In genomic region chr1:117059678-117060440, GRCh38 we compare ENCODE assay signal across 1 cellular context.
TF ChIP-seq lines count a peak whose summit lies in the region.

TSS of gene TTF2 (plus strand) at chr1:117060326. CDS start at chr1:117060347, 21 bp downstream.

TF ChIP-seq in HepG2, 621 proteins besides CTCF, POLR2A, EP300 and RAD21 (continued from another document and continues in another):
- TF ChIP-seq SNAPC5 (CRISPR knock-in tag; IDR thresholded peaks at IDR 0.05; ENCODE audit: borderline replicate concordance), result no peak
- TF ChIP-seq ZNF274 (CRISPR knock-in tag; IDR thresholded peaks at IDR 0.05), result no peak
- TF ChIP-seq ZNF639 (CRISPR knock-in tag; conservative IDR thresholded peaks at IDR 0.05), result no peak
- peak; percentile 95 for TF ChIP-seq HBP1 (CRISPR knock-in tag; IDR thresholded peaks at IDR 0.05; ENCODE audit: low read depth)
- TF ChIP-seq CREM (IDR thresholded peaks at IDR 0.05), result peak; percentile 48
- no peak for TF ChIP-seq CREM (CRISPR knock-in tag; IDR thresholded peaks at IDR 0.05)
- peak; percentile 19; the same call in 1 of the 2 replicates for TF ChIP-seq ZNF280B (CRISPR knock-in tag; IDR thresholded peaks at IDR 0.05; ENCODE audit: borderline replicate concordance)
- TF ChIP-seq ZBTB20 (CRISPR knock-in tag; IDR thresholded peaks at IDR 0.05; ENCODE audit: borderline replicate concordance, low read depth), result no peak
- TF ChIP-seq ZSCAN30 (CRISPR knock-in tag; IDR thresholded peaks at IDR 0.05), result no peak
- TF ChIP-seq SIN3A (IDR thresholded peaks at IDR 0.05; ENCODE audit: borderline replicate concordance, low read depth, low read length), result peak; percentile 100
- peak; percentile 96 for TF ChIP-seq E2F5 (CRISPR knock-in tag; conservative IDR thresholded peaks at IDR 0.05)
- TF ChIP-seq CSRNP1 (CRISPR knock-in tag; IDR thresholded peaks at IDR 0.05), result no peak; the same call in 1 of the 2 replicates
- TF ChIP-seq, protein P1, sequence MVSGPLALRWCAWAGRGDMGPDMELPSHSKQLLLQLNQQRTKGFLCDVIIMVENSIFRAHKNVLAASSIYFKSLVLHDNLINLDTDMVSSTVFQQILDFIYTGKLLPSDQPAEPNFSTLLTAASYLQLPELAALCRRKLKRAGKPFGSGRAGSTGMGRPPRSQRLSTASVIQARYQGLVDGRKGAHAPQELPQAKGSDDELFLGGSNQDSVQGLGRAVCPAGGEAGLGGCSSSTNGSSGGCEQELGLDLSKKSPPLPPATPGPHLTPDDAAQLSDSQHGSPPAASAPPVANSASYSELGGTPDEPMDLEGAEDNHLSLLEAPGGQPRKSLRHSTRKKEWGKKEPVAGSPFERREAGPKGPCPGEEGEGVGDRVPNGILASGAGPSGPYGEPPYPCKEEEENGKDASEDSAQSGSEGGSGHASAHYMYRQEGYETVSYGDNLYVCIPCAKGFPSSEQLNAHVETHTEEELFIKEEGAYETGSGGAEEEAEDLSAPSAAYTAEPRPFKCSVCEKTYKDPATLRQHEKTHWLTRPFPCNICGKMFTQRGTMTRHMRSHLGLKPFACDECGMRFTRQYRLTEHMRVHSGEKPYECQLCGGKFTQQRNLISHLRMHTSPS (CRISPR knock-in tag; IDR thresholded peaks at IDR 0.05; ENCODE audit: low read depth), result no peak
- peak; percentile 98 for TF ChIP-seq TFDP2 (CRISPR knock-in tag; IDR thresholded peaks at IDR 0.05)
- TF ChIP-seq SNAPC2 (CRISPR knock-in tag; IDR thresholded peaks at IDR 0.05), result no peak
- TF ChIP-seq FOXO4 (CRISPR knock-in tag; conservative IDR thresholded peaks at IDR 0.05), result no peak
- TF ChIP-seq PHB2 (IDR thresholded peaks at IDR 0.05; ENCODE audit: partially characterized antibody), result no peak
- peak; percentile 65 for TF ChIP-seq RBFOX2 (IDR thresholded peaks at IDR 0.05; ENCODE audit: low read depth, low read length)
- TF ChIP-seq KLF11 (CRISPR knock-in tag; IDR thresholded peaks at IDR 0.05), result no peak
- no peak for TF ChIP-seq AHR (CRISPR knock-in tag; IDR thresholded peaks at IDR 0.05)
- no peak for TF ChIP-seq ZNF792 (CRISPR knock-in tag; IDR thresholded peaks at IDR 0.05)
- no peak for TF ChIP-seq ZBTB43 (CRISPR knock-in tag; conservative IDR thresholded peaks at IDR 0.05)
- TF ChIP-seq, protein P2, sequence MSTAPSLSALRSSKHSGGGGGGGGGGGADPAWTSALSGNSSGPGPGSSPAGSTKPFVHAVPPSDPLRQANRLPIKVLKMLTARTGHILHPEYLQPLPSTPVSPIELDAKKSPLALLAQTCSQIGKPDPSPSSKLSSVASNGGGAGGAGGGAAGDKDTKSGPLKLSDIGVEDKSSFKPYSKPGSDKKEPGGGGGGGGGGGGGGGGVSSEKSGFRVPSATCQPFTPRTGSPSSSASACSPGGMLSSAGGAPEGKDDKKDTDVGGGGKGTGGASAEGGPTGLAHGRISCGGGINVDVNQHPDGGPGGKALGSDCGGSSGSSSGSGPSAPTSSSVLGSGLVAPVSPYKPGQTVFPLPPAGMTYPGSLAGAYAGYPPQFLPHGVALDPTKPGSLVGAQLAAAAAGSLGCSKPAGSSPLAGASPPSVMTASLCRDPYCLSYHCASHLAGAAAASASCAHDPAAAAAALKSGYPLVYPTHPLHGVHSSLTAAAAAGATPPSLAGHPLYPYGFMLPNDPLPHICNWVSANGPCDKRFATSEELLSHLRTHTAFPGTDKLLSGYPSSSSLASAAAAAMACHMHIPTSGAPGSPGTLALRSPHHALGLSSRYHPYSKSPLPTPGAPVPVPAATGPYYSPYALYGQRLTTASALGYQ (CRISPR knock-in tag; IDR thresholded peaks at IDR 0.05), result no peak
- peak; percentile 19 for TF ChIP-seq KDM2A (CRISPR knock-in tag; IDR thresholded peaks at IDR 0.05; ENCODE audit: borderline replicate concordance, low read depth)
- no peak for TF ChIP-seq MED1 (CRISPR knock-in tag; IDR thresholded peaks at IDR 0.05)
- TF ChIP-seq CCAR2 (optimal IDR thresholded peaks at IDR 0.05; ENCODE audit: low read depth, low read length), result no peak
- TF ChIP-seq RBM39 (IDR thresholded peaks at IDR 0.05; ENCODE audit: low read depth, low read length, poor library complexity, severe bottlenecking), result no peak
- TF ChIP-seq GATAD1 (CRISPR knock-in tag; IDR thresholded peaks at IDR 0.05), result no peak
- TF ChIP-seq, protein P3, sequence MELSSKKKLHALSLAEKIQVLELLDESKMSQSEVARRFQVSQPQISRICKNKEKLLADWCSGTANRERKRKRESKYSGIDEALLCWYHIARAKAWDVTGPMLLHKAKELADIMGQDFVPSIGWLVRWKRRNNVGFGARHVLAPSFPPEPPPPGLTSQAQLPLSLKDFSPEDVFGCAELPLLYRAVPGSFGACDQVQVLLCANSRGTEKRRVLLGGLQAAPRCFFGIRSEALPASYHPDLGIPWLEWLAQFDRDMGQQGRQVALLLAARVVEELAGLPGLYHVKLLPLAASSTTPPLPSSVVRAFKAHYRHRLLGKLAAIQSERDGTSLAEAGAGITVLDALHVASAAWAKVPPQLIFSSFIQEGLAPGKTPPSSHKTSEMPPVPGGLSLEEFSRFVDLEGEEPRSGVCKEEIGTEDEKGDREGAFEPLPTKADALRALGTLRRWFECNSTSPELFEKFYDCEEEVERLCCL (CRISPR knock-in tag; IDR thresholded peaks at IDR 0.05; ENCODE audit: borderline replicate concordance), result no peak
- TF ChIP-seq ZNF589 (CRISPR knock-in tag; conservative IDR thresholded peaks at IDR 0.05), result peak; percentile 58; the same call in 1 of the 2 replicates
- TF ChIP-seq ZNF841 (CRISPR knock-in tag; IDR thresholded peaks at IDR 0.05; ENCODE audit: borderline replicate concordance), result no peak
- TF ChIP-seq, protein P4, sequence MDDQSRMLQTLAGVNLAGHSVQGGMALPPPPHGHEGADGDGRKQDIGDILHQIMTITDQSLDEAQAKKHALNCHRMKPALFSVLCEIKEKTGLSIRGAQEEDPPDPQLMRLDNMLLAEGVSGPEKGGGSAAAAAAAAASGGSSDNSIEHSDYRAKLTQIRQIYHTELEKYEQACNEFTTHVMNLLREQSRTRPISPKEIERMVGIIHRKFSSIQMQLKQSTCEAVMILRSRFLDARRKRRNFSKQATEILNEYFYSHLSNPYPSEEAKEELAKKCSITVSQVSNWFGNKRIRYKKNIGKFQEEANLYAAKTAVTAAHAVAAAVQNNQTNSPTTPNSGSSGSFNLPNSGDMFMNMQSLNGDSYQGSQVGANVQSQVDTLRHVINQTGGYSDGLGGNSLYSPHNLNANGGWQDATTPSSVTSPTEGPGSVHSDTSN (CRISPR knock-in tag; IDR thresholded peaks at IDR 0.05; ENCODE audit: borderline replicate concordance), result no peak
- TF ChIP-seq CBFB (CRISPR knock-in tag; IDR thresholded peaks at IDR 0.05), result 0 out of 2 replicates have a peak, but pooled peaks have one; percentile 17
- TF ChIP-seq ZNF780A (CRISPR knock-in tag; IDR thresholded peaks at IDR 0.05), result no peak
- TF ChIP-seq ZNF670 (CRISPR knock-in tag; IDR thresholded peaks at IDR 0.05; ENCODE audit: borderline replicate concordance), result no peak
- no peak for TF ChIP-seq HMGA1 (CRISPR knock-in tag; conservative IDR thresholded peaks at IDR 0.05)
- peak; percentile 6; the same call in 1 of the 2 replicates for TF ChIP-seq FOXC1 (CRISPR knock-in tag; IDR thresholded peaks at IDR 0.05; ENCODE audit: borderline replicate concordance)
- TF ChIP-seq NFIB (CRISPR knock-in tag; IDR thresholded peaks at IDR 0.05; ENCODE audit: borderline replicate concordance), result no peak
- no peak for TF ChIP-seq SETDB1 (CRISPR knock-in tag; IDR thresholded peaks at IDR 0.05; ENCODE audit: borderline replicate concordance)
- no peak for TF ChIP-seq ZFP36L2 (CRISPR knock-in tag; IDR thresholded peaks at IDR 0.05)
- no peak for TF ChIP-seq ZNF138 (CRISPR knock-in tag; IDR thresholded peaks at IDR 0.05; ENCODE audit: low read depth)
- TF ChIP-seq SALL2 (CRISPR knock-in tag; IDR thresholded peaks at IDR 0.05), result no peak
- TF ChIP-seq, protein P5, sequence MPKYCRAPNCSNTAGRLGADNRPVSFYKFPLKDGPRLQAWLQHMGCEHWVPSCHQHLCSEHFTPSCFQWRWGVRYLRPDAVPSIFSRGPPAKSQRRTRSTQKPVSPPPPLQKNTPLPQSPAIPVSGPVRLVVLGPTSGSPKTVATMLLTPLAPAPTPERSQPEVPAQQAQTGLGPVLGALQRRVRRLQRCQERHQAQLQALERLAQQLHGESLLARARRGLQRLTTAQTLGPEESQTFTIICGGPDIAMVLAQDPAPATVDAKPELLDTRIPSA (CRISPR knock-in tag; IDR thresholded peaks at IDR 0.05; ENCODE audit: borderline replicate concordance), result no peak
- peak; percentile 51; the same call in 1 of the 2 replicates for TF ChIP-seq ZBTB7B (CRISPR knock-in tag; IDR thresholded peaks at IDR 0.05)
- 0 out of 2 replicates have a peak, but pooled peaks have one; percentile 16 for TF ChIP-seq NR2F6 (IDR thresholded peaks at IDR 0.05)
- no peak for TF ChIP-seq NR2F6 (CRISPR knock-in tag; IDR thresholded peaks at IDR 0.05)
- TF ChIP-seq POGZ (CRISPR knock-in tag; IDR thresholded peaks at IDR 0.05), result peak; percentile 49
